19 cellular contexts compared by ENCODE assay signal in the genomic region with DNA sequence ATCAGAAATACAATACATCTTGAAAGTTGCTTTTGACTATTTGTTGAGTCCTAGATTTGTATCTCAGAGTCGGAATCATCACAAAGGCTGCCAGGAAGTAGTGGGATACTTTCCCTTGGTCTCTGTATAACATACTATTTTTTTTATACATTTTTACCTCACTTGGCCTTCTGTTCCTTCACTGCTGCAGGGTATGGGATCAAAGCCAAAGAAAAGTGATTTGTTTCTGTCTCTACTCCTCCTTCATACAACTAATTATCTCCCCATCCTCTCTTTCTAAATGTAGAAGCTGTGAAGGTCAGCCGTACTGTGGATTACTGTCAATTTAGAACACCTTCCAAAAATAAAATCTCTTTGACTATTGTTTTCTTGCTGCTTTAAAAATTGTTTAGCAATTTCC. TPM values are rescaled to one million over a fixed set of nuclear protein-coding genes. Genes with fewer than 3 reads are reported as not detected.
DNase-seq lines count a peak whose midpoint lies in the region; ATAC-seq, FAIRE-seq and TF ChIP-seq lines count a peak whose summit lies in the region.
"Had no signal": no experiment of that assay in that cellular context is flagged by ENCODE, and none has a peak within 500 bp of the region (broad histone marks: within the 10 kb centered on the region; RNA-seq: fewer than 3 reads in every experiment).

No MANE protein-coding gene starts in this region.

- H3K27ac ChIP-seq in SJCRH30, result peak overlapping the region; percentile 41; the same call in 1 of the 2 replicates
- H3K27ac ChIP-seq in pancreas, result no peak overlapping the region

- DNase-seq in Right ventricle myocardium superior, result no peak
- DNase-seq in Right ventricle myocardium inferior (ENCODE audit: missing footprints), result no peak
- DNase-seq in SJCRH30, result no peak
- DNase-seq in left ventricle myocardium superior, result no peak
- peak; percentile 26 for DNase-seq in smooth muscle cell of the brain vasculature (ENCODE audit: low read depth, low spot score)
- DNase-seq in pancreas, result no peak
- no peak for DNase-seq in dedifferentiated amniotic fluid mesenchymal stem cell (ENCODE audit: extremely low spot score)
- DNase-seq: Calu3, DND-41, GF-D8, GOT3, KG1, MG63, NCI-H1105, NCI-H187 treated with DMSO at 0.1 percent for 48 hours, NCI-H526, PC-3 had no signal

- H3K4me1 ChIP-seq in SJCRH30, result peaks cover 35% of the 10 kb centered on the region
- no peaks in the 10 kb centered on the region for H3K4me1 ChIP-seq in pancreas

- FAIRE-seq in pancreas (lab: Jason Lieb, UNC), result no peak
- FAIRE-seq: A204.1 had no signal

- ATAC-seq in Right ventricle myocardium superior (ENCODE audit: poor library complexity), result peak; percentile 59
- ATAC-seq in Right ventricle myocardium inferior, result no peak
- ATAC-seq in left ventricle myocardium superior, result peak; percentile 58
- no peak for ATAC-seq in HG03342 (IDR thresholded peaks at IDR 0.05; ENCODE audit: unreplicated experiment)
- ATAC-seq in pancreas, result no peak
- ATAC-seq: PC-3 had no signal

- intact Hi-C loops in Right ventricle myocardium superior (cut with DNase I), result no loop called here
- intact Hi-C loops in Right ventricle myocardium inferior (cut with DNase I), result no loop called here
- intact Hi-C loops in left ventricle myocardium superior (cut with micrococcal nuclease), result no loop called here
- intact Hi-C loops in pancreas (cut with DNase I), result no loop called here

- TF ChIP-seq CTCF in pancreas (IDR thresholded peaks at IDR 0.05), result no peak

- H3K4me3 ChIP-seq in SJCRH30 (no peak overlapping the region), pancreas (no peak overlapping the region)
- H3K4me3 ChIP-seq: MG63 had no signal

- H3K27me3 ChIP-seq in SJCRH30, result no peaks in the 10 kb centered on the region
- H3K27me3 ChIP-seq in pancreas, result no peaks in the 10 kb centered on the region
- H3K27me3 ChIP-seq: MG63 had no signal

- H3K36me3 ChIP-seq in SJCRH30 (no peaks in the 10 kb centered on the region), pancreas (no peaks in the 10 kb centered on the region)
- H3K36me3 ChIP-seq: MG63 had no signal

- 55 to 61% methylated on average over 2 of the region's 2 CpGs for WGBS in pancreas, 2 donors

- no peaks in the 10 kb centered on the region for H3K9me3 ChIP-seq in SJCRH30 (replicated peaks)
- no peaks in the 10 kb centered on the region for H3K9me3 ChIP-seq in pancreas

RNA-seq across cellular contexts. Expression of a gene that starts 24.9 kb away (rescaled TPM):
- total RNA-seq in Right ventricle myocardium superior (979 TPM), Right ventricle myocardium inferior (977 TPM), left ventricle myocardium superior (998 TPM), pancreas (10 to 100 TPM in 3 of 6 donors, 1 to 10 TPM in 3; 4.4 to 44.2 (median 12.0) TPM)
- 47.3 TPM in 2 replicates for total RNA-seq in SJCRH30 (2014; rRNA removed; shearing (Covaris generic))
- 10 to 100 TPM; 14.0 to 22.4 TPM for polyA plus RNA-seq in pancreas

RNA-seq across cellular contexts. Expression of a gene that starts 41.4 kb away (rescaled TPM):
- 8.5 TPM for total RNA-seq in Right ventricle myocardium superior
- total RNA-seq in Right ventricle myocardium inferior, result 8.6 TPM
- total RNA-seq in SJCRH30 (2014; rRNA removed; shearing (Covaris generic)), result 3.0 and 3.2 TPM in 2 replicates
- 9.7 TPM for total RNA-seq in left ventricle myocardium superior
- total RNA-seq in pancreas, result 10 to 100 TPM in 1 of 6 donors, 1 to 10 TPM in 5; 4.9 to 12.2 (median 6.7) TPM
- polyA plus RNA-seq in pancreas, result 1 to 10 TPM; 5.5 to 8.0 TPM

Comparison
In these comparisons a context has a peak if more than half of its experiments do, and no peak if none do; other contexts are left out.
1. ATAC-seq: peak in Right ventricle myocardium superior (single experiment) and left ventricle myocardium superior (single experiment); none in Right ventricle myocardium inferior (single experiment), HG03342 (single experiment) and pancreas (0 of 4).
2. RNA of a gene that starts 24.9 kb away (total RNA-seq): 998 TPM in left ventricle myocardium superior (single experiment), 979 TPM in Right ventricle myocardium superior (single experiment) and 977 TPM in Right ventricle myocardium inferior (single experiment); 47.3 TPM in SJCRH30 and 4.4 to 44.2 TPM in pancreas; every median in the first group is over 10 times any median in the second.